18 cellular contexts compared by ENCODE assay signal in genomic region chr1:159279754-159280153, GRCh38. TPM values are rescaled to one million over a fixed set of nuclear protein-coding genes. Genes with fewer than 3 reads are reported as not detected.
DNase-seq lines count a peak whose midpoint lies in the region; ATAC-seq, FAIRE-seq and TF ChIP-seq lines count a peak whose summit lies in the region.
"Had no signal": no experiment of that assay in that cellular context is flagged by ENCODE, and none has a peak within 500 bp of the region (broad histone marks: within the 10 kb centered on the region; RNA-seq: fewer than 3 reads in every experiment).

No MANE protein-coding gene starts in this region.

- no peaks in the 10 kb centered on the region for H3K36me3 Mint-ChIP-seq in HFFc6 (ENCODE audit: low read depth)
- H3K36me3 Mint-ChIP-seq in dendritic cell treated with granulocyte-macrophage colony-stimulating factor and Interleukin-4, amounts not matched to agents 40 ng/mL and 50 ng/mL, for 4 days (ENCODE audit: low read depth): peaks cover 12% of the 10 kb centered on the region

- H3K27ac Mint-ChIP-seq in HFFc6: no peak overlapping the region
- peak overlapping the region; percentile 65 for H3K27ac Mint-ChIP-seq in dendritic cell treated with granulocyte-macrophage colony-stimulating factor and Interleukin-4, amounts not matched to agents 40 ng/mL and 50 ng/mL, for 4 days
- H3K27ac Mint-ChIP-seq: H9 had no signal

- TF ChIP-seq RAD21 in A549 (conservative IDR thresholded peaks at IDR 0.05 in 1 of 2, IDR thresholded peaks at IDR 0.05 in 1 of 2): no peak

- POLR2A ChIA-PET in A549 (lab: Yijun Ruan, JAX): no interaction called here

- intact Hi-C loops in dendritic cell treated with granulocyte-macrophage colony-stimulating factor and Interleukin-4, amounts not matched to agents 40 ng/mL and 50 ng/mL, for 4 days (cut with micrococcal nuclease): no loop called here

- peak overlapping the region; percentile 58 to 74 for H3K27ac ChIP-seq in A549
- H3K27ac ChIP-seq: BLaER1, KMS-11 had no signal

- peaks cover 45% of the 10 kb centered on the region for H3K4me1 Mint-ChIP-seq in HFFc6 (ENCODE audit: low read depth)
- peaks cover 70% of the 10 kb centered on the region for H3K4me1 Mint-ChIP-seq in dendritic cell treated with granulocyte-macrophage colony-stimulating factor and Interleukin-4, amounts not matched to agents 40 ng/mL and 50 ng/mL, for 4 days (ENCODE audit: low read depth)
- H3K4me1 Mint-ChIP-seq: H9 had no signal

- H3K9me3 ChIP-seq in A549: no peaks in the 10 kb centered on the region
- H3K9me3 ChIP-seq: BLaER1 had no signal

- CTCF ChIA-PET in A549 (lab: Yijun Ruan, JAX): no interaction called here

- 7% methylated on average over 5 of the region's 5 CpGs for WGBS in A549 (ENCODE audit: missing lambda C conversion rate)

- peak in 1 of 2 experiments; percentile 28 for DNase-seq in A549 (ENCODE audit: low read depth in 1 of 2, low spot score in 1 of 2)
- DNase-seq in DMS53 treated with DMSO at 0.1 percent for 48 hours (lab: John Stamatoyannopoulos, UW; ENCODE audit: unreplicated experiment): peak; percentile 18
- DNase-seq in HFFc6: no peak
- no peak for DNase-seq in 8988T
- DNase-seq: AML-193, DND-41, GOT3, H9 had no signal

- peaks cover 45% of the 10 kb centered on the region for H3K4me1 ChIP-seq in A549
- H3K4me1 ChIP-seq: BLaER1 had no signal

- peak overlapping the region; percentile 70 for H3K4me2 ChIP-seq in A549
- H3K4me2 ChIP-seq: BLaER1, KMS-11 had no signal

- H3K9me3 Mint-ChIP-seq in HFFc6: no peaks in the 10 kb centered on the region
- peaks cover 14% of the 10 kb centered on the region for H3K9me3 Mint-ChIP-seq in dendritic cell treated with granulocyte-macrophage colony-stimulating factor and Interleukin-4, amounts not matched to agents 40 ng/mL and 50 ng/mL, for 4 days
- H3K9me3 Mint-ChIP-seq: H9 had no signal

- H3K4me3 Mint-ChIP-seq in HFFc6: peak overlapping the region; percentile 19; the same call in 1 of the 2 replicates
- H3K4me3 Mint-ChIP-seq in dendritic cell treated with granulocyte-macrophage colony-stimulating factor and Interleukin-4, amounts not matched to agents 40 ng/mL and 50 ng/mL, for 4 days: no peak overlapping the region
- H3K4me3 Mint-ChIP-seq: H9 had no signal

- no peaks in the 10 kb centered on the region for H3K27me3 Mint-ChIP-seq in HFFc6 (ENCODE audit: insufficient read depth)
- H3K27me3 Mint-ChIP-seq in dendritic cell treated with granulocyte-macrophage colony-stimulating factor and Interleukin-4, amounts not matched to agents 40 ng/mL and 50 ng/mL, for 4 days: no peaks in the 10 kb centered on the region

- no peak for FAIRE-seq in A549 (lab: Jason Lieb, UNC)
- FAIRE-seq: GM12878, GM18507, HepG2, HTR-8/SVneo had no signal

- no peak for TF ChIP-seq POLR2A in A549 (IDR thresholded peaks at IDR 0.05; ENCODE audit: low read length)

- no peak overlapping the region for H3K4me3 ChIP-seq in A549
- H3K4me3 ChIP-seq: BLaER1, GM12878 had no signal

- TF ChIP-seq EP300 in A549 (IDR thresholded peaks at IDR 0.05): no peak

- no peak for TF ChIP-seq CTCF in A549 (IDR thresholded peaks at IDR 0.05)
- no peak for TF ChIP-seq CTCF in HFFc6 (IDR thresholded peaks at IDR 0.05)

- ATAC-seq in A549: peak in 1 of 2 experiments; percentile 40; a peak in 2 of 6 replicates
- no peak for ATAC-seq in GM21576 (IDR thresholded peaks at IDR 0.05; ENCODE audit: unreplicated experiment)
- ATAC-seq in HG03457 (IDR thresholded peaks at IDR 0.05; ENCODE audit: unreplicated experiment): no peak
- ATAC-seq: GM12878, HepG2 had no signal

TF ChIP-seq in A549, 52 proteins besides CTCF, POLR2A, EP300 and RAD21:
- TF ChIP-seq RFX5 (IDR thresholded peaks at IDR 0.05) (no peak), MAX (IDR thresholded peaks at IDR 0.05) (no peak), JUNB (IDR thresholded peaks at IDR 0.05) (peak; percentile 52; the same call in 1 of the 2 replicates)

RNA-seq across cellular contexts. Expression of gene FCER1A, which starts 22.4 kb away (rescaled TPM):
- polyA plus RNA-seq in A549 (2011; rRNA removed) (0.08 and 0.10 TPM in 2 replicates), A549 (2017; fragmentation: RNase III; extraction: RNeasy Plus Mini Kit Qiagen cat#74134 plus additional on column Dnase treatment) (not detected in 3 replicates)
- not detected in 2 replicates for polyA plus RNA-seq in A549 (2012; cell fraction: cytosol; rRNA removed)
- not detected in 2 replicates for polyA plus RNA-seq in A549 (2012; cell fraction: nucleus; rRNA removed)
- not detected in 2 replicates for polyA minus RNA-seq in A549 (2011; rRNA and poly(A)+ RNA removed)
- not detected for total RNA-seq in HFFc6 (2021; fragmentation: NEBNext Ultra II Directional; extraction: Animal tissue kit (Norgen Biotek cat#: 25700))
- total RNA-seq: G401, H9, HepG2 had no signal
- polyA plus RNA-seq: HepG2 had no signal
